In the genomic region with DNA sequence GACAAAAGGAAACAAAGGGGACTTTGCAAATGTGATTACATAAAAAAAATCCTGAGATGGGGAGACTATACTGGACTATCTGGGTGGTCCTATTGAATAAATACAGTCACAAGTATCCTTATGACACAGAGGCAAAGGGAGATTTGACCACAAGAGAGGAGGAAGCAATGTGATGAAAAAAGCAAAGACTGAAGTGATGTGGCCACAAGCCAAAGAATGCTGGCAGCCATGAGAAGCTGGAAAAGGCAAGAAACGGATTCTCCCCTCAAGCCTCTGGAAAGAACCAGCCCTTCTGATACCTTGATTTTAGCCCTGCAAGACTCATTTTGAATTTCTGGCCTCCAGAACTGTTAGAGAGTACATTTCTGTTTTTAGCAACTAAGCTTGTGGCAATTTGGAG, we compare ENCODE assay signal across 23 cellular contexts.
"Had no signal": no experiment of that assay in that cellular context is flagged by ENCODE, and none has a peak within 500 bp of the region (broad histone marks: within the 10 kb centered on the region; RNA-seq: fewer than 3 reads in every experiment).

No MANE protein-coding gene starts in this region.

- H3K27me3 ChIP-seq: dorsolateral prefrontal cortex, hepatocyte, neutrophil, testis, tibial nerve had no signal

- H3K36me3 ChIP-seq: lower lobe of right lung, neutrophil had no signal

- H3K27ac ChIP-seq: left ventricle myocardium inferior, lower lobe of right lung, neutrophil, psoas muscle, testis had no signal

- H3K4me2 ChIP-seq: hepatocyte had no signal

- H3K79me2 ChIP-seq: hepatocyte had no signal

- H3K4me1 ChIP-seq: left ventricle myocardium inferior, psoas muscle, testis had no signal

- H3K9me3 ChIP-seq: neutrophil, psoas muscle, testis had no signal

- ATAC-seq: esophagus mucosa; lower lobe of right lung; naive thymus-derived CD8-positive, alpha-beta T cell; sciatic nerve; stimulated activated naive B cell treated with anti-CD40 and anti-IgM and Interleukin-4, amounts not matched to agents 10 μg/mL and 1 μg/mL and 100 μg/mL, for 72 hours; stimulated activated naive CD8-positive, alpha-beta T cell treated with anti-CD3 and anti-CD28 coated beads, Interleukin-15, amount 100 ng/mL, for 72 hours had no signal

- FAIRE-seq: kidney had no signal

- H2AFZ ChIP-seq: hepatocyte had no signal

- H3K4me3 ChIP-seq: dorsolateral prefrontal cortex, hepatocyte, left ventricle myocardium inferior, lower lobe of right lung, psoas muscle, skin epidermis, testis, tibial nerve had no signal

- DNase-seq: cortex of kidney; dorsolateral prefrontal cortex; effector CD8-positive, alpha-beta T cell; foreskin melanocyte; head of caudate nucleus; kidney; left cardiac atrium; left ventricle myocardium inferior; lower lobe of right lung; midbrain; naive thymus-derived CD8-positive, alpha-beta T cell; psoas muscle; stimulated activated CD4-positive, alpha-beta T cell treated with anti-CD3 and anti-CD28 coated beads, Interleukin-2, amount 100 ng/mL, for 24 hours; stimulated activated CD4-positive, alpha-beta T cell treated with anti-CD3 and anti-CD28 coated beads, Interleukin-4, amount 100 ng/mL, for 4 hours; stimulated activated naive B cell treated with anti-CD40 and anti-IgM and Interleukin-4, amounts not matched to agents 10 μg/mL and 1 μg/mL and 100 μg/mL, for 72 hours; stimulated activated naive CD8-positive, alpha-beta T cell treated with anti-CD3 and anti-CD28 coated beads, Interleukin-15, amount 100 ng/mL, for 72 hours; testis had no signal
